In genomic region chr1:150887018-150887417, GRCh38 we compare ENCODE assay signal across 1 cellular context.
TF ChIP-seq lines count a peak whose summit lies in the region.

Gene CTXND2, plus strand, starts transcription at chr1:150887136. Its CDS starts 25,179 bp downstream, at chr1:150912315.

TF ChIP-seq in IMR-90, 13 proteins besides CTCF, POLR2A, EP300 and RAD21:
- TF ChIP-seq MAZ (IDR thresholded peaks at IDR 0.05; ENCODE audit: borderline replicate concordance, low read depth, low read length) (no peak), SMC3 (IDR thresholded peaks at IDR 0.05; ENCODE audit: low read depth, low read length) (no peak), RCOR1 (IDR thresholded peaks at IDR 0.05; ENCODE audit: insufficient replicate concordance, low read length) (no peak), ELK1 (IDR thresholded peaks at IDR 0.05; ENCODE audit: borderline replicate concordance, low read depth, low read length) (no peak), CHD1 (IDR thresholded peaks at IDR 0.05; ENCODE audit: low read depth, low read length) (no peak), RFX5 (IDR thresholded peaks at IDR 0.05; ENCODE audit: low read depth, low read length) (no peak), MAFK (IDR thresholded peaks at IDR 0.05; ENCODE audit: low read depth, low read length) (no peak), CEBPB (IDR thresholded peaks at IDR 0.05; ENCODE audit: low read depth, low read length) (no peak), MXI1 (IDR thresholded peaks at IDR 0.05; ENCODE audit: borderline replicate concordance, low read depth, low read length) (no peak), NFE2L2 (IDR thresholded peaks at IDR 0.05; ENCODE audit: low read depth, low read length) (no peak), BHLHE40 (IDR thresholded peaks at IDR 0.05; ENCODE audit: low read depth, low read length) (no peak), FOS (IDR thresholded peaks at IDR 0.05; ENCODE audit: low read depth, low read length) (no peak), USF2 (IDR thresholded peaks at IDR 0.05; ENCODE audit: low read depth, low read length) (no peak)
TF ChIP-seq in IMR-90: peak in this region for 0.
